1 cellular context compared by ENCODE assay signal in genomic region chr9:19748278-19749126, GRCh38.
TF ChIP-seq lines count a peak whose summit lies in the region.

No MANE protein-coding gene starts in this region.

TF ChIP-seq in K562, 482 proteins besides CTCF, POLR2A, EP300 and RAD21 (continued from another document and continues in another):
- TF ChIP-seq HDAC1 (IDR thresholded peaks at IDR 0.05) (0 out of 4 replicates have a peak, but pooled peaks of 1 of the 2 experiments have one; percentile 46), ZNF134 (CRISPR knock-in tag; conservative IDR thresholded peaks at IDR 0.05) (no peak), SAFB2 (IDR thresholded peaks at IDR 0.05; ENCODE audit: borderline replicate concordance, low read depth, low read length, severe bottlenecking) (no peak), KLF6 (CRISPR knock-in tag; IDR thresholded peaks at IDR 0.05; ENCODE audit: borderline replicate concordance) (no peak), NKRF (IDR thresholded peaks at IDR 0.05; ENCODE audit: borderline replicate concordance) (no peak), TEAD1 (CRISPR knock-in tag; IDR thresholded peaks at IDR 0.05) (no peak), ZBTB11 (CRISPR knock-in tag; IDR thresholded peaks at IDR 0.05) (0 out of 6 replicates have a peak, but pooled peaks of 1 of the 3 experiments have one; percentile 52), KDM1A (IDR thresholded peaks at IDR 0.05) (peak; percentile 71 to 75; a peak in 3 of 4 replicates), ZNF445 (CRISPR knock-in tag; IDR thresholded peaks at IDR 0.05; ENCODE audit: low read depth) (no peak), STAT6 (CRISPR knock-in tag; IDR thresholded peaks at IDR 0.05) (no peak), IRF2 (CRISPR knock-in tag; IDR thresholded peaks at IDR 0.05) (no peak), CAMTA2 (CRISPR knock-in tag; conservative IDR thresholded peaks at IDR 0.05) (no peak), BRF2 (IDR thresholded peaks at IDR 0.05; ENCODE audit: borderline replicate concordance, insufficient read depth, insufficient read length) (no peak), ZNF12 (CRISPR knock-in tag; IDR thresholded peaks at IDR 0.05) (no peak), CTBP1 (IDR thresholded peaks at IDR 0.05; ENCODE audit: borderline replicate concordance) (0 out of 2 replicates have a peak, but pooled peaks have one; percentile 43), SRSF9 (IDR thresholded peaks at IDR 0.05; ENCODE audit: borderline replicate concordance, low read depth, low read length) (no peak), ZNF146 (CRISPR knock-in tag; IDR thresholded peaks at IDR 0.05; ENCODE audit: unreplicated experiment) (no peak), FUS (optimal IDR thresholded peaks at IDR 0.05; ENCODE audit: low read depth, low read length) (no peak), ARID3B (CRISPR knock-in tag; IDR thresholded peaks at IDR 0.05; ENCODE audit: borderline replicate concordance) (no peak), ZNF583 (CRISPR knock-in tag; IDR thresholded peaks at IDR 0.05) (no peak), GABPB2 (CRISPR knock-in tag; conservative IDR thresholded peaks at IDR 0.05) (no peak), NFATC3 (IDR thresholded peaks at IDR 0.05) (no peak), HOMEZ (CRISPR knock-in tag; IDR thresholded peaks at IDR 0.05) (no peak), RNF2 (IDR thresholded peaks at IDR 0.05) (peak; percentile 72), ZNF766 (CRISPR knock-in tag; conservative IDR thresholded peaks at IDR 0.05) (peak; percentile 79), SMAD3 (CRISPR knock-in tag; conservative IDR thresholded peaks at IDR 0.05) (no peak), ZNF449 (CRISPR knock-in tag; IDR thresholded peaks at IDR 0.05) (no peak), ZFPM2 (CRISPR knock-in tag; IDR thresholded peaks at IDR 0.05) (no peak), SRSF1 (IDR thresholded peaks at IDR 0.05; ENCODE audit: low read depth, low read length) (no peak), ZNF318 (IDR thresholded peaks at IDR 0.05; ENCODE audit: borderline replicate concordance in 1 of 2, low read depth in 1 of 2) (no peak), MCM5 (IDR thresholded peaks at IDR 0.05; ENCODE audit: low read depth) (no peak), MIER1 (IDR thresholded peaks at IDR 0.05; ENCODE audit: low read depth) (no peak), NRF1 (conservative IDR thresholded peaks at IDR 0.05 in 1 of 2, IDR thresholded peaks at IDR 0.05 in 1 of 2) (no peak), ZNF217 (CRISPR knock-in tag; IDR thresholded peaks at IDR 0.05) (no peak), ETS1 (conservative IDR thresholded peaks at IDR 0.05; ENCODE audit: control insufficient read depth, low read depth, low read length) (no peak)
